ENCODE assay signal across 10 cellular contexts in the genomic region with DNA sequence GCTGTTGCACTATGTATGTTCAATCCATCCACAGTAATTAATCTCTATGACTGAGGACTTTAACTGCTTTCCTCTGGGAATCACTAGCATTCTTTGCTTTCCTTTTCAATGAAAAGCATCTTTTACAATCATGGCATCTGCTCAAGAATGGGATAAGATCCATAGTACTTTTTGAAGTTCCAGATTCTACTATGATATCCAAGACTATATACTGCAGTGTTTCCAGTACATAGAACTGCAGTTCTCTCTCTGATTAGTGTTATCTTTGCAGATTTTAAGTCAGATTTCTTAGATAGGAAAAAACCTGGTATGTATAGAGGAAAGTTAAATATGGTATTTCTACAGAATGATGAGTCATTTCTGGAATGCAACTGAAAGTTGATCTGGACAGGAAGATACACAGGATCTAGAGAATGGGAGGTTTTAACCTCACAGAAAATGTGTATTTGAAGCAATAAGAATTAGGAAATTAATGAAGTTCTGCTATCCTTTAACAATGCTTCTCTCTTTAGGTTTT.
A peak's percentile ranks its signal among the peaks of the same experiment; 100 is the strongest.
DNase-seq lines count a peak whose midpoint lies in the region; ATAC-seq and TF ChIP-seq lines count a peak whose summit lies in the region.
"Had no signal": no experiment of that assay in that cellular context is flagged by ENCODE, and none has a peak within 500 bp of the region (broad histone marks: within the 10 kb centered on the region; RNA-seq: fewer than 3 reads in every experiment).

No MANE protein-coding gene starts in this region.

- H3K27ac ChIP-seq in HCT116 (ENCODE audit: low read depth, low read length), result no peak overlapping the region

- CTCF ChIA-PET in HCT116 (lab: Charles Lee), result no interaction called here

- H3K9me3 ChIP-seq in HCT116 (ENCODE audit: control insufficient read depth in 1 of 2, insufficient read depth in 1 of 2, low read depth in 1 of 2, low read length in 2 of 2), result no peaks in the 10 kb centered on the region

- H3K4me1 Mint-ChIP-seq in activated CD4-positive, alpha-beta T cell treated with anti-CD3 and anti-CD28 coated beads, Interleukin-2, amount 10 ng/mL, durations not matched to agents 24 days and 14 days, result peaks cover 3% of the 10 kb centered on the region

- no peaks in the 10 kb centered on the region for H4K20me1 ChIP-seq in HCT116 (ENCODE audit: insufficient read depth)

- H3K4me3 Mint-ChIP-seq in activated CD4-positive, alpha-beta T cell treated with anti-CD3 and anti-CD28 coated beads, Interleukin-2, amount 10 ng/mL, durations not matched to agents 24 days and 14 days, result no peak overlapping the region

- no peaks in the 10 kb centered on the region for H3K27me3 ChIP-seq in HCT116 (ENCODE audit: insufficient read depth, low read length)

- no peak overlapping the region for H3K4me3 ChIP-seq in HCT116 (replicated peaks in 1 of 2; ENCODE audit: low read depth in 1 of 2, low read length in 2 of 2)

- H3K9me2 ChIP-seq in HCT116 (ENCODE audit: insufficient read depth), result no peaks in the 10 kb centered on the region

- ATAC-seq in GM18858 (IDR thresholded peaks at IDR 0.05; ENCODE audit: unreplicated experiment) (peak; percentile 97), HCT116 (no peak)
- ATAC-seq: Panc1 had no signal

- H3K27me3 Mint-ChIP-seq in activated CD4-positive, alpha-beta T cell treated with anti-CD3 and anti-CD28 coated beads, Interleukin-2, amount 10 ng/mL, durations not matched to agents 24 days and 14 days, result no peaks in the 10 kb centered on the region

- POLR2A ChIA-PET in HCT116 (lab: Charles Lee), result no interaction called here

- H3K4me2 ChIP-seq in HCT116 (ENCODE audit: low read length), result no peak overlapping the region; the same call in 1 of the 2 replicates

- TF ChIP-seq CTCF in HCT116 (IDR thresholded peaks at IDR 0.05 in 2 of 3, conservative IDR thresholded peaks at IDR 0.05 in 1 of 3; ENCODE audit: borderline replicate concordance in 1 of 3, insufficient read depth in 1 of 3, low read depth in 2 of 3, low read length in 2 of 3), result no peak

- BruUV-seq in HCT116 (replicated peaks; lab: Mats Ljungman, UMichigan), result no TSS peak

- RAD21 ChIA-PET in HCT116 (lab: Charles Lee; ENCODE audit: low non-redundant PET in 1 of 2, low total read pairs in 2 of 2, uncharacterized antibody in 2 of 2, unreplicated experiment in 2 of 2), result no interaction called here

- H3K9me3 Mint-ChIP-seq in activated CD4-positive, alpha-beta T cell treated with anti-CD3 and anti-CD28 coated beads, Interleukin-2, amount 10 ng/mL, durations not matched to agents 24 days and 14 days, result peaks cover 4% of the 10 kb centered on the region
- H3K9me3 Mint-ChIP-seq: activated T-helper 2 cell treated with anti-CD3 and anti-CD28 coated beads, Interferon-gamma antibody, Interleukin-2, Interleukin-4, amounts not matched to agents 10 μg/mL and 5 μg/mL and 100 μg/mL, durations not matched to agents 14 hours and 24 hours and 36 hours had no signal

- TF ChIP-seq RAD21 in HCT116 (IDR thresholded peaks at IDR 0.05; ENCODE audit: low read depth), result no peak

- H2AFZ ChIP-seq in HCT116 (ENCODE audit: low read depth, low read length, poor library complexity, severe bottlenecking), result peak overlapping the region; percentile 58

- DNase-seq in HCT116 (ENCODE audit: low read depth, low spot score), result no peak
- DNase-seq in HS-5 (ENCODE audit: low read depth), result peak; percentile 85
- DNase-seq in iris pigment epithelial cell (ENCODE audit: low read depth), result peak; percentile 75
- no peak for DNase-seq in COLO668 (lab: John Stamatoyannopoulos, UW; ENCODE audit: unreplicated experiment)
- DNase-seq in activated CD4-positive, alpha-beta T cell treated with anti-CD3 and anti-CD28 coated beads, Interleukin-2, amount 10 ng/mL, durations not matched to agents 24 days and 14 days, result no peak
- no peak for DNase-seq in cerebellar cortex (ENCODE audit: low spot score)
- no peak for DNase-seq in stimulated activated CD4-positive, alpha-beta T cell treated with anti-CD3 and anti-CD28 coated beads, Interleukin-2, amount 100 ng/mL, for 24 hours

- no peak for TF ChIP-seq POLR2A in HCT116 (IDR thresholded peaks at IDR 0.05; ENCODE audit: borderline replicate concordance, extremely low read depth, insufficient read depth, insufficient read length)

- no peaks in the 10 kb centered on the region for H3K36me3 ChIP-seq in HCT116 (ENCODE audit: control insufficient read depth in 1 of 2, insufficient read depth in 2 of 2, low read length in 2 of 2)

- no peak overlapping the region for H3K9ac ChIP-seq in HCT116 (ENCODE audit: low read length)

- H3K4me1 ChIP-seq in HCT116 (ENCODE audit: control insufficient read depth in 1 of 2, insufficient read depth in 2 of 2, low read length in 2 of 2), result no peaks in the 10 kb centered on the region; a peak in 1 of 4 replicates

- H3K79me2 ChIP-seq in HCT116 (ENCODE audit: insufficient read depth, low read length), result no peaks in the 10 kb centered on the region

- no peaks in the 10 kb centered on the region for H3K36me3 Mint-ChIP-seq in activated CD4-positive, alpha-beta T cell treated with anti-CD3 and anti-CD28 coated beads, Interleukin-2, amount 10 ng/mL, durations not matched to agents 24 days and 14 days (ENCODE audit: low read depth)

- intact Hi-C loops in HCT116 (cut with micrococcal nuclease), result no loop called here
- intact Hi-C loops in activated CD4-positive, alpha-beta T cell treated with anti-CD3 and anti-CD28 coated beads, Interleukin-2, amount 10 ng/mL, durations not matched to agents 24 days and 14 days (cut with micrococcal nuclease), result no loop called here

- no peak overlapping the region for H3K27ac Mint-ChIP-seq in activated CD4-positive, alpha-beta T cell treated with anti-CD3 and anti-CD28 coated beads, Interleukin-2, amount 10 ng/mL, durations not matched to agents 24 days and 14 days
- H3K27ac Mint-ChIP-seq: activated T-helper 2 cell treated with anti-CD3 and anti-CD28 coated beads, Interferon-gamma antibody, Interleukin-2, Interleukin-4, amounts not matched to agents 10 μg/mL and 5 μg/mL and 100 μg/mL, durations not matched to agents 14 hours and 24 hours and 36 hours had no signal

TF ChIP-seq in HCT116, 20 proteins besides CTCF, POLR2A, EP300 and RAD21:
- TF ChIP-seq TCF7L2 (IDR thresholded peaks at IDR 0.05; ENCODE audit: borderline replicate concordance, extremely low read depth, insufficient read depth, insufficient read length) (no peak), ZFX (IDR thresholded peaks at IDR 0.05) (no peak), CEBPB (IDR thresholded peaks at IDR 0.05; ENCODE audit: low read depth) (no peak), SRF (IDR thresholded peaks at IDR 0.05; ENCODE audit: low read depth) (no peak), EGR1 (IDR thresholded peaks at IDR 0.05; ENCODE audit: low read depth) (no peak), EZH2 (IDR thresholded peaks at IDR 0.05) (no peak), POLR2AphosphoS5 (IDR thresholded peaks at IDR 0.05; ENCODE audit: low read depth, low read length) (no peak)
- TF ChIP-seq, protein P1, sequence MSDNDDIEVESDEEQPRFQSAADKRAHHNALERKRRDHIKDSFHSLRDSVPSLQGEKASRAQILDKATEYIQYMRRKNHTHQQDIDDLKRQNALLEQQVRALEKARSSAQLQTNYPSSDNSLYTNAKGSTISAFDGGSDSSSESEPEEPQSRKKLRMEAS (IDR thresholded peaks at IDR 0.05), result no peak
- TF ChIP-seq, protein P2, sequence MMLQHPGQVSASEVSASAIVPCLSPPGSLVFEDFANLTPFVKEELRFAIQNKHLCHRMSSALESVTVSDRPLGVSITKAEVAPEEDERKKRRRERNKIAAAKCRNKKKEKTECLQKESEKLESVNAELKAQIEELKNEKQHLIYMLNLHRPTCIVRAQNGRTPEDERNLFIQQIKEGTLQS (IDR thresholded peaks at IDR 0.05), result no peak

Comparison
In these comparisons a context has a peak if more than half of its experiments do, and no peak if none do; other contexts are left out.
1. DNase-seq: peak in HS-5 (single experiment) and iris pigment epithelial cell (single experiment); none in HCT116 (single experiment), COLO668 (single experiment), activated CD4-positive, alpha-beta T cell treated with anti-CD3 and anti-CD28 coated beads, Interleukin-2, amount 10 ng/mL, durations not matched to agents 24 days and 14 days (single experiment), cerebellar cortex (single experiment) and stimulated activated CD4-positive, alpha-beta T cell treated with anti-CD3 and anti-CD28 coated beads, Interleukin-2, amount 100 ng/mL, for 24 hours (0 of 2).